Comparison of ENCODE assay signal across 13 cellular contexts in the genomic region with DNA sequence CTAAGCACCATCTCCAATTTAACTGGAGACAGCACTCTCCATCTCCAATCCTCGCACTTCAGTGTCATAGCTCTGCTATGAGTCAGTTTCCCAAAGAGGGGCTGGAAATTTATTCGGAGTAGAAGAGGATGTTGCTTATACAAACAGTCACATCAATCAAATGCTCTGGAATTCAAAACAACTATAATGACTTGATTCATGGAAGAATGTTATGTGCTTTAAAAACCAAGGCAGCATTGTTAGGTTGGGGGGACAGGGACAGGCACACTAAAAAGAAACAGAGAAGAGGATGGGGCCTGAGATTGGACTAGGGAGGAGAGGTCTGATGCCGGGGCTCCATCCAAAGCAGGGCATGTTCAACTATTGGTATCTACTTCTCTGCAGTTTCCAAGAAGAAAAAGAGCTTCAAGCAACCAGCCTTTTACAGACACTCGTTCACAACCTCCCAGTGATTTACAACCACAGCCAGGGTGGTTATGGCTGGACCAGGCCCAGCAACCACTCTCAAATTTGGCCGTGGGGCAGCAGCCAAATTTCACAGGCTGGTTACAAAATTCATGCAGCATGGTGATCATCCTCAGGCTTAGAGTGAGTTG.
A peak's percentile ranks its signal among the peaks of the same experiment; 100 is the strongest.
DNase-seq lines count a peak whose midpoint lies in the region; TF ChIP-seq lines count a peak whose summit lies in the region.
"Had no signal": no experiment of that assay in that cellular context is flagged by ENCODE, and none has a peak within 500 bp of the region (broad histone marks: within the 10 kb centered on the region; RNA-seq: fewer than 3 reads in every experiment).

No MANE protein-coding gene starts in this region.

- TF ChIP-seq CTCF in fibroblast of the aortic adventitia (IDR thresholded peaks at IDR 0.05; ENCODE audit: insufficient read depth, low read length) (no peak), type B pancreatic cell (conservative IDR thresholded peaks at IDR 0.05) (no peak)

- H3K36me3 Mint-ChIP-seq in type B pancreatic cell = no peaks in the 10 kb centered on the region
- no peaks in the 10 kb centered on the region for H3K36me3 Mint-ChIP-seq in activated CD4-positive, alpha-beta memory T cell treated with anti-CD3 and anti-CD28 coated beads, Interleukin-2, amount 10 ng/mL, durations not matched to agents 7 days and 5 days (ENCODE audit: low read depth)
- H3K36me3 Mint-ChIP-seq: stimulated activated effector memory CD8-positive, alpha-beta T cell treated with anti-CD3 and anti-CD28 coated beads, Interleukin-12 subunit alpha, Interleukin-12 subunit beta, amount 100 ng/mL, for 72 hours had no signal

- CTCF ChIA-PET in activated CD4-positive, alpha-beta memory T cell treated with anti-CD3 and anti-CD28 coated beads, Interleukin-2, amount 10 ng/mL, durations not matched to agents 7 days and 5 days (lab: Charles Lee) = no interaction called here

- peak; percentile 75 for DNase-seq in ELR (ENCODE audit: low read depth)
- DNase-seq in SJSA1 (ENCODE audit: low read depth in 1 of 2, low spot score in 2 of 2) = peak; percentile 71 to 90
- peak; percentile 48 for DNase-seq in fibroblast of the aortic adventitia (ENCODE audit: low read depth)
- peak; percentile 16 for DNase-seq in renal cortical epithelial cell (ENCODE audit: low read depth)
- no peak for DNase-seq in SIG-M5 treated with dmso at 0.1 percent for 504 hours (lab: John Stamatoyannopoulos, UW; ENCODE audit: unreplicated experiment)
- DNase-seq in type B pancreatic cell (ENCODE audit: extremely low spot score, unreplicated experiment) = no peak
- DNase-seq in NCI-H2227 (lab: John Stamatoyannopoulos, UW; ENCODE audit: unreplicated experiment) = no peak
- no peak for DNase-seq in activated CD4-positive, alpha-beta memory T cell treated with anti-CD3 and anti-CD28 coated beads, Interleukin-2, amount 10 ng/mL, durations not matched to agents 7 days and 5 days
- DNase-seq: activated effector memory CD4-positive, alpha-beta T cell treated with Interleukin-2 at 50 U/mL for 16 hours; colonic mucosa; COR-L47; RPMI8226 had no signal

- H3K36me3 ChIP-seq in SJSA1 = no peaks in the 10 kb centered on the region
- H3K36me3 ChIP-seq: colonic mucosa had no signal

- peaks cover 51% of the 10 kb centered on the region for H3K4me1 ChIP-seq in SJSA1 (replicated peaks)
- H3K4me1 ChIP-seq: colonic mucosa had no signal

- H3K4me3 ChIP-seq in SJSA1 = no peak overlapping the region
- no peak overlapping the region for H3K4me3 ChIP-seq in fibroblast of the aortic adventitia (ENCODE audit: low read depth, low read length)
- H3K4me3 ChIP-seq: colonic mucosa had no signal

- H3K9me3 Mint-ChIP-seq in type B pancreatic cell = no peaks in the 10 kb centered on the region
- H3K9me3 Mint-ChIP-seq in activated CD4-positive, alpha-beta memory T cell treated with anti-CD3 and anti-CD28 coated beads, Interleukin-2, amount 10 ng/mL, durations not matched to agents 7 days and 5 days = no peaks in the 10 kb centered on the region
- H3K9me3 Mint-ChIP-seq: stimulated activated effector memory CD8-positive, alpha-beta T cell treated with anti-CD3 and anti-CD28 coated beads, Interleukin-12 subunit alpha, Interleukin-12 subunit beta, amount 100 ng/mL, for 72 hours had no signal

- POLR2A ChIA-PET in activated CD4-positive, alpha-beta memory T cell treated with anti-CD3 and anti-CD28 coated beads, Interleukin-2, amount 10 ng/mL, durations not matched to agents 7 days and 5 days (lab: Charles Lee) = no interaction called here

- no peaks in the 10 kb centered on the region for H3K27me3 Mint-ChIP-seq in type B pancreatic cell
- H3K27me3 Mint-ChIP-seq in activated CD4-positive, alpha-beta memory T cell treated with anti-CD3 and anti-CD28 coated beads, Interleukin-2, amount 10 ng/mL, durations not matched to agents 7 days and 5 days = peaks cover 16% of the 10 kb centered on the region

- H3K9me3 ChIP-seq in SJSA1 (replicated peaks) = no peaks in the 10 kb centered on the region
- H3K9me3 ChIP-seq: colonic mucosa had no signal

- H3K4me1 Mint-ChIP-seq in type B pancreatic cell (ENCODE audit: unreplicated experiment) = peaks cover 15% of the 10 kb centered on the region
- no peaks in the 10 kb centered on the region for H3K4me1 Mint-ChIP-seq in activated CD4-positive, alpha-beta memory T cell treated with anti-CD3 and anti-CD28 coated beads, Interleukin-2, amount 10 ng/mL, durations not matched to agents 7 days and 5 days
- H3K4me1 Mint-ChIP-seq: stimulated activated effector memory CD8-positive, alpha-beta T cell treated with anti-CD3 and anti-CD28 coated beads, Interleukin-12 subunit alpha, Interleukin-12 subunit beta, amount 100 ng/mL, for 72 hours had no signal

- peak overlapping the region; percentile 40 for H3K27ac ChIP-seq in SJSA1
- H3K27ac ChIP-seq: colonic mucosa had no signal

- no peak overlapping the region for H3K27ac Mint-ChIP-seq in type B pancreatic cell
- no peak overlapping the region for H3K27ac Mint-ChIP-seq in activated CD4-positive, alpha-beta memory T cell treated with anti-CD3 and anti-CD28 coated beads, Interleukin-2, amount 10 ng/mL, durations not matched to agents 7 days and 5 days
- H3K27ac Mint-ChIP-seq: stimulated activated effector memory CD8-positive, alpha-beta T cell treated with anti-CD3 and anti-CD28 coated beads, Interleukin-12 subunit alpha, Interleukin-12 subunit beta, amount 100 ng/mL, for 72 hours had no signal

- H3K27me3 ChIP-seq in SJSA1 (replicated peaks) = no peaks in the 10 kb centered on the region
- H3K27me3 ChIP-seq: colonic mucosa had no signal

- no peak overlapping the region for H3K4me3 Mint-ChIP-seq in type B pancreatic cell
- no peak overlapping the region for H3K4me3 Mint-ChIP-seq in activated CD4-positive, alpha-beta memory T cell treated with anti-CD3 and anti-CD28 coated beads, Interleukin-2, amount 10 ng/mL, durations not matched to agents 7 days and 5 days
- H3K4me3 Mint-ChIP-seq: stimulated activated effector memory CD8-positive, alpha-beta T cell treated with anti-CD3 and anti-CD28 coated beads, Interleukin-12 subunit alpha, Interleukin-12 subunit beta, amount 100 ng/mL, for 72 hours had no signal

Comparison
In these comparisons a context has a peak if more than half of its experiments do, and no peak if none do; other contexts are left out.
1. DNase-seq: peak in ELR (single experiment), SJSA1 (2 of 2), fibroblast of the aortic adventitia (single experiment) and renal cortical epithelial cell (single experiment); none in SIG-M5 treated with dmso at 0.1 percent for 504 hours (single experiment), type B pancreatic cell (single experiment), NCI-H2227 (single experiment) and activated CD4-positive, alpha-beta memory T cell treated with anti-CD3 and anti-CD28 coated beads, Interleukin-2, amount 10 ng/mL, durations not matched to agents 7 days and 5 days (single experiment).